27 cellular contexts compared by ENCODE assay signal in genomic region chr10:9878429-9878828, GRCh38.
"Had no signal": no experiment of that assay in that cellular context is flagged by ENCODE, and none has a peak within 500 bp of the region (broad histone marks: within the 10 kb centered on the region; RNA-seq: fewer than 3 reads in every experiment).

No MANE protein-coding gene starts in this region.

- H3K4me3 ChIP-seq: coronary artery, dorsolateral prefrontal cortex, esophagus squamous epithelium, gastrocnemius medialis, heart right ventricle, left lung, lower lobe of right lung, mucosa of descending colon had no signal

- H3K4me1 ChIP-seq: esophagus squamous epithelium, gastrocnemius medialis, heart right ventricle, left lung, lower lobe of right lung had no signal

- H3K27me3 Mint-ChIP-seq: effector memory CD8-positive, alpha-beta T cell; naive B cell had no signal

- DNase-seq: dermis blood vessel endothelial cell; dorsolateral prefrontal cortex; effector CD4-positive, alpha-beta T cell; effector memory CD8-positive, alpha-beta T cell; endodermal cell; erythroblast; esophagus squamous epithelium; foreskin fibroblast; foreskin melanocyte; gastrocnemius medialis; glutamatergic neuron; head of caudate nucleus; heart right ventricle; hippocampal formation; left cardiac atrium; left lung; left ventricle myocardium superior; lower lobe of right lung; mesenchymal stem cell; mucosa of descending colon; naive B cell had no signal

- ATAC-seq: effector memory CD8-positive, alpha-beta T cell; esophagus mucosa; gastrocnemius medialis; heart right ventricle; left cardiac atrium; left lung; left ventricle myocardium superior; lower lobe of right lung; mucosa of descending colon had no signal

- H3K36me3 ChIP-seq: esophagus squamous epithelium, gastrocnemius medialis, heart right ventricle, left lung, lower lobe of right lung had no signal

- H3K27ac Mint-ChIP-seq: effector memory CD8-positive, alpha-beta T cell; endodermal cell; mesothelial cell of epicardium; naive B cell had no signal

- H3K27ac ChIP-seq: coronary artery, dorsolateral prefrontal cortex, epithelial cell of prostate, esophagus squamous epithelium, gastrocnemius medialis, heart right ventricle, left lung, lower lobe of right lung had no signal

- H3K36me3 Mint-ChIP-seq: mesothelial cell of epicardium, naive B cell had no signal

- H3K4me1 Mint-ChIP-seq: endodermal cell, mesothelial cell of epicardium, naive B cell had no signal

- H3K4me3 Mint-ChIP-seq: effector memory CD8-positive, alpha-beta T cell; endodermal cell; mesothelial cell of epicardium; naive B cell had no signal

- FAIRE-seq: islet of Langerhans, keratinocyte had no signal

- H3K27me3 ChIP-seq: dorsolateral prefrontal cortex, esophagus squamous epithelium, gastrocnemius medialis, heart right ventricle, left lung had no signal
